In the genomic region with DNA sequence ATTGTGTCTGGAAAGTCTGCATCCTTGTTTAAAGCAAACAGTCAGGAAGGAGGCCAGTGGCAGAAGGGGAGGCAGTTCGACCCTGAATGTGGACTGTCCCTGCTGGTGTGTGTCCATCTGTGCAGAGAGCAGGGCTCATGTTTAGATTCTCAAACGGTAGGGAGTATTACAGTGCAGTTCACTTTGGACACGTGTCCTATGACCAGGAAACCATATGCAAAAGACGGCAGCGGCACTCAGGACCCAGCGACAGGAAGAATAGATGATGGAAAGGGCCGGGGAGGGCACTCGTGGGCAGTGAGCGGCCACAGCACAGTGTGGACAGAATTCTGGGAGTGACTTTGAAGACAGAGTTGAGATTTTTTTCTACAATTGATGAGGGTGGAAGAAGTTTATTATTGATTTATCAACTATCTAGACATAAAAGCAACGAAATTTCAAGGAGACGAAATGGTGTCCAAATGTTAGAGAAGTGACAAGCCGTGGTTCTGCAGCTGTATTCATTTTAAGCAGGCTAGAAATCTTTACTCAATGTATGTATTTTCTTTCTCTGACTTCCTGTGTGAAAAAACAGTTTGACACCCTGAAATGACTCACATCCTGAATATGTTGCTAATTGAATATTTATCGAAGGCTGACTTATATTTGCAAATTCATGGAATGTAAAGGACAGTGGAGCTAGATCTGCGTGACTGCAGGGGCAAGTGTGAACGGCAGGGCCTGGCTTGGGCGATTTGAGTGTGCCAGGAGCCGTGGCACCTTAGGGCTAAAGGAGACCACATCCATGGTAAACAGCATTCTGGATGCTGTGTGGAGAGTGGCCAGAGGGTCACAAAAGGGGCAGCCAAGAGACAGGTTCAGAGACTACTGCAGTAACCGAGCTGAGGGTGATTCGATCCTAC, we compare ENCODE assay signal across 8 cellular contexts.
DNase-seq lines count a peak whose midpoint lies in the region; ATAC-seq and TF ChIP-seq lines count a peak whose summit lies in the region.

No MANE protein-coding gene starts in this region.

- in situ Hi-C loops in G401 (cut with HindIII; ENCODE audit: low sequenced_read_pairs), result no loop called here

- no peaks in the 10 kb centered on the region for H3K27me3 Mint-ChIP-seq in T-helper 17 cell
- peaks cover 2% of the 10 kb centered on the region for H3K27me3 Mint-ChIP-seq in glutamatergic neuron (ENCODE audit: unreplicated experiment)

- no peaks in the 10 kb centered on the region for H3K9me3 Mint-ChIP-seq in glutamatergic neuron (ENCODE audit: unreplicated experiment)

- H3K4me3 Mint-ChIP-seq in T-helper 17 cell (peak overlapping the region; percentile 94), glutamatergic neuron (ENCODE audit: unreplicated experiment) (peak overlapping the region; percentile 14)

- peak overlapping the region; percentile 96 for H3K27ac Mint-ChIP-seq in T-helper 17 cell
- H3K27ac Mint-ChIP-seq in glutamatergic neuron (ENCODE audit: unreplicated experiment), result peak overlapping the region; percentile 68

- H3K36me3 Mint-ChIP-seq in T-helper 17 cell (ENCODE audit: low read depth) (no peaks in the 10 kb centered on the region), glutamatergic neuron (ENCODE audit: unreplicated experiment) (no peaks in the 10 kb centered on the region)

- no peak for TF ChIP-seq CTCF in glutamatergic neuron (IDR thresholded peaks at IDR 0.05; ENCODE audit: partially characterized antibody, unreplicated experiment)

- no peaks in the 10 kb centered on the region for H3K9me3 ChIP-seq in T-helper 17 cell (ENCODE audit: control insufficient read depth, low read length, poor library complexity, severe bottlenecking)

- H3K4me1 Mint-ChIP-seq in T-helper 17 cell (peaks cover 31% of the 10 kb centered on the region), glutamatergic neuron (ENCODE audit: low read depth, unreplicated experiment) (peaks cover 38% of the 10 kb centered on the region)

- ATAC-seq in HG03135 (IDR thresholded peaks at IDR 0.05; ENCODE audit: unreplicated experiment), result peak; percentile 70
- peak; percentile 72 for ATAC-seq in T-helper 17 cell

- DNase-seq in DMS153 (lab: John Stamatoyannopoulos, UW), result peak; percentile 25
- DNase-seq in GM19240 (ENCODE audit: insufficient read length, low spot score), result peak; percentile 14
- DNase-seq in T-helper 17 cell, result no peak
- peak; percentile 28 for DNase-seq in glutamatergic neuron
- no peak for DNase-seq in G401 (ENCODE audit: low spot score)
- DNase-seq in superior temporal gyrus (ENCODE audit: extremely low spot score), result no peak
- DNase-seq in SW480 (ENCODE audit: low spot score), result no peak

Comparison
In these comparisons a context has a peak if more than half of its experiments do, and no peak if none do; other contexts are left out.
1. DNase-seq: peak in DMS153 (single experiment), GM19240 (single experiment) and glutamatergic neuron (single experiment); none in T-helper 17 cell (0 of 3), G401 (single experiment), superior temporal gyrus (single experiment) and SW480 (single experiment).